Comparison of ENCODE assay signal across 26 cellular contexts in genomic region chr5:133900498-133901270, GRCh38.
"Had no signal": no experiment of that assay in that cellular context is flagged by ENCODE, and none has a peak within 500 bp of the region (broad histone marks: within the 10 kb centered on the region; RNA-seq: fewer than 3 reads in every experiment).

No MANE protein-coding gene starts in this region.

- H3K27me3 Mint-ChIP-seq: activated naive CD8-positive, alpha-beta T cell treated with anti-CD3 and anti-CD28 coated beads, Interleukin-2, amount 50 U/mL, for 24 hours; activated T-cell treated with anti-CD3 and anti-CD28 coated beads, Interleukin-2, amount 50 U/mL, for 24 hours; central memory CD8-positive, alpha-beta T cell had no signal

- H3K4me3 Mint-ChIP-seq: activated CD8-positive, alpha-beta memory T cell treated with anti-CD3 and anti-CD28 coated beads, Interleukin-2, amount 10 ng/mL, durations not matched to agents 7 days and 5 days; activated naive CD8-positive, alpha-beta T cell treated with anti-CD3 and anti-CD28 coated beads, Interleukin-2, amount 50 U/mL, for 24 hours; activated T-cell treated with anti-CD3 and anti-CD28 coated beads, Interleukin-2, amount 50 U/mL, for 24 hours; activated T-helper 1 cell treated with anti-CD3 and anti-CD28 coated beads, Interleukin-12 subunit alpha, Interleukin-12 subunit beta, Interleukin-2, Interleukin-4 antibody, amounts not matched to agents 30 ng/mL and 10 ng/mL and 1 ng/mL, durations not matched to agents 14 hours and 24 hours and 36 hours; central memory CD8-positive, alpha-beta T cell; T-helper 1 cell treated with Interleukin-12 subunit alpha and Interleukin-12 subunit beta and Interleukin-4 antibody, amounts not matched to agents 30 μg/mL and 1 μg/mL, for 36 hours had no signal

- H3K4me1 ChIP-seq: ascending aorta, body of pancreas had no signal

- H3K9ac ChIP-seq: KMS-11 had no signal

- H3K4me3 ChIP-seq: ascending aorta, body of pancreas had no signal

- DNase-seq: activated CD4-positive, alpha-beta T cell treated with anti-CD3 and anti-CD28 coated beads for 48 hours; activated CD4-positive, alpha-beta T cell treated with anti-CD3 and anti-CD28 coated beads, Interleukin-2, amount 50 U/mL, for 4 hours; activated CD4-positive, CD25-positive, alpha-beta regulatory T cell treated with anti-CD3 and anti-CD28 coated beads, Interleukin-2, amount 50 U/mL, for 72 hours; activated CD8-positive, alpha-beta memory T cell treated with anti-CD3 and anti-CD28 coated beads, Interleukin-2, amount 10 ng/mL, durations not matched to agents 7 days and 5 days; activated effector memory CD4-positive, alpha-beta T cell treated with Interleukin-2 at 50 U/mL for 16 hours; activated naive CD4-positive, alpha-beta T cell; activated naive CD8-positive, alpha-beta T cell treated with anti-CD3 and anti-CD28 coated beads, Interleukin-2, amount 50 U/mL, for 24 hours; activated T-cell treated with anti-CD3 and anti-CD28 coated beads, Interleukin-2, amount 50 U/mL, for 24 hours; amniotic stem cell; body of pancreas; NCI-H1092; NCI-H1417; NCI-H1930; NCI-H2171; NCI-H2227 treated with DMSO at 0.1 percent for 48 hours; NCI-H446 treated with DMSO at 0.1 percent for 48 hours; NCI-H524 treated with DMSO at 0.1 percent for 48 hours; NCI-H774; PC-3; SIG-M5 had no signal

- ATAC-seq: activated CD8-positive, alpha-beta memory T cell treated with anti-CD3 and anti-CD28 coated beads, Interleukin-2, amount 10 ng/mL, durations not matched to agents 7 days and 5 days; activated naive CD4-positive, alpha-beta T cell treated with anti-CD3 and anti-CD28 coated beads, Interleukin-2, amount 50 U/mL, for 72 hours; activated naive CD8-positive, alpha-beta T cell treated with anti-CD3 and anti-CD28 coated beads, Interleukin-2, amount 50 U/mL, for 24 hours; body of pancreas; PC-3 had no signal

- H3K27ac ChIP-seq: ascending aorta, body of pancreas, KMS-11 had no signal

- H3K27me3 ChIP-seq: ascending aorta, body of pancreas had no signal

- H3K4me1 Mint-ChIP-seq: activated CD8-positive, alpha-beta memory T cell treated with anti-CD3 and anti-CD28 coated beads, Interleukin-2, amount 10 ng/mL, durations not matched to agents 7 days and 5 days; central memory CD8-positive, alpha-beta T cell had no signal

- H3K36me3 ChIP-seq: ascending aorta had no signal

- H3K27ac Mint-ChIP-seq: activated CD8-positive, alpha-beta memory T cell treated with anti-CD3 and anti-CD28 coated beads, Interleukin-2, amount 10 ng/mL, durations not matched to agents 7 days and 5 days; activated naive CD8-positive, alpha-beta T cell treated with anti-CD3 and anti-CD28 coated beads, Interleukin-2, amount 50 U/mL, for 24 hours; activated T-cell treated with anti-CD3 and anti-CD28 coated beads, Interleukin-2, amount 50 U/mL, for 24 hours; activated T-helper 1 cell treated with anti-CD3 and anti-CD28 coated beads, Interleukin-12 subunit alpha, Interleukin-12 subunit beta, Interleukin-2, Interleukin-4 antibody, amounts not matched to agents 30 ng/mL and 10 ng/mL and 1 ng/mL, durations not matched to agents 14 hours and 24 hours and 36 hours; T-helper 1 cell treated with Interleukin-12 subunit alpha and Interleukin-12 subunit beta and Interleukin-4 antibody, amounts not matched to agents 30 μg/mL and 1 μg/mL, for 36 hours had no signal

- H3K4me2 ChIP-seq: KMS-11 had no signal

- H3K9me3 ChIP-seq: ascending aorta, body of pancreas had no signal

- H3K36me3 Mint-ChIP-seq: activated CD8-positive, alpha-beta memory T cell treated with anti-CD3 and anti-CD28 coated beads, Interleukin-2, amount 10 ng/mL, durations not matched to agents 7 days and 5 days; activated naive CD4-positive, alpha-beta T cell treated with anti-CD3 and anti-CD28 coated beads, Interleukin-2, amount 50 U/mL, for 72 hours had no signal

- H3K9me3 Mint-ChIP-seq: activated naive CD4-positive, alpha-beta T cell treated with anti-CD3 and anti-CD28 coated beads, Interleukin-2, amount 50 U/mL, for 72 hours; activated naive CD8-positive, alpha-beta T cell treated with anti-CD3 and anti-CD28 coated beads, Interleukin-2, amount 50 U/mL, for 24 hours; activated T-cell treated with anti-CD3 and anti-CD28 coated beads, Interleukin-2, amount 50 U/mL, for 24 hours; activated T-helper 1 cell treated with anti-CD3 and anti-CD28 coated beads, Interleukin-12 subunit alpha, Interleukin-12 subunit beta, Interleukin-2, Interleukin-4 antibody, amounts not matched to agents 30 ng/mL and 10 ng/mL and 1 ng/mL, durations not matched to agents 14 hours and 24 hours and 36 hours; central memory CD8-positive, alpha-beta T cell; T-helper 1 cell treated with Interleukin-12 subunit alpha and Interleukin-12 subunit beta and Interleukin-4 antibody, amounts not matched to agents 30 μg/mL and 1 μg/mL, for 36 hours had no signal
